ENCODE assay signal across 8 cellular contexts in the genomic region with DNA sequence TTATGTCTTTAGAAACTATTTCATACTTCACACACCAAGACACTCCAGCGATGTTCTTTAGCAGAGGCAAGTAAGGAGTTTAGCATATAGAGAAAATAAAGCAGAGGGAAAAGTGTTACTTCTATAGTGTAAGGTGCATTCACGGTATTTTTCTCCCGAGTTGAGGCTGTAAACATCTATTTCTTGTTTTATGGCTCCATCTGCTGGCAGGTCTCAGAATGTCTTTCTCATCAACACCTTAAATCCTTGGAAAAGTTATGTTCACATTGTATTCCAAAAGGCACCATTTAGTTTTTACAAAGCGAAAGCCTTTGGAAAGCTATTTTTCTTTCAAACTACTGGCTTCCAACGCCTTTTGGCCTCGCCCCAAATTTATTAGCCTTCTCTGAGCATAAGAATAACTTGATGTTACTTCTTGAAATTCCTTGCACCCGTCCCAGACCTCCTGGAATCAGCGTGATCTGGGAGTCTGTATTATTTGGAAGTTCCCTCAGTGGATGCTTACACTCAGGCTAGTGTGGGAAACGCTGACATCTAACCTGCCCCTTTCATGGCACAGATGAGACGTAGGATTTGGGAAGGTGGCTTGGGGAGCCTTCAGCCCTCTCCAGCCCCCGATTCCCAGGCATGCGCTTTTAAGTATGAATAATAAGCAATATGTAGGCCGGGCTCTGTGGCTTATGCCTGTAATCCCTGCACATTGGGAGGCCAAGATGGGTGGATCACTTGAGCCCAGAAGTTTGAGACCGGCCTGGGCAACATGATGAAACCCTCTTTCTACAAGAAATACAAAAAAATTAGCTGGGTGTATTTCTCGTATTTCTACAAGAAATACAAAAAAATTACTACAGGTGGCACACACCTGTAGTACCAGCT. TPM values are rescaled to one million over a fixed set of nuclear protein-coding genes. Genes with fewer than 3 reads are reported as not detected.
DNase-seq lines count a peak whose midpoint lies in the region; ATAC-seq and TF ChIP-seq lines count a peak whose summit lies in the region.

No MANE protein-coding gene starts in this region.

- H3K4me1 Mint-ChIP-seq in activated CD8-positive, alpha-beta T cell treated with anti-CD3 and anti-CD28 coated beads for 36 hours (ENCODE audit: low read depth), result peaks cover 3% of the 10 kb centered on the region

- H3K27me3 Mint-ChIP-seq in activated CD8-positive, alpha-beta T cell treated with anti-CD3 and anti-CD28 coated beads for 36 hours, result peaks cover 28% of the 10 kb centered on the region

- H3K36me3 ChIP-seq in BJ (ENCODE audit: control insufficient read depth, insufficient read depth, low read length), result no peaks in the 10 kb centered on the region

- POLR2A ChIA-PET in BJ (lab: Charles Lee), result no interaction called here
- POLR2A ChIA-PET in activated CD8-positive, alpha-beta T cell treated with anti-CD3 and anti-CD28 coated beads for 36 hours (lab: Charles Lee), result no interaction called here

- DNase-seq in BJ (ENCODE audit: low read depth) (no peak), NCI-H2081 treated with DMSO at 0.1 percent for 48 hours (lab: John Stamatoyannopoulos, UW) (peak; percentile 8), iPS DF 4.7 (ENCODE audit: extremely low read depth, low spot score) (peak; percentile 49), superior temporal gyrus (ENCODE audit: extremely low spot score) (peak; percentile 96)
- DNase-seq in activated CD8-positive, alpha-beta T cell treated with anti-CD3 and anti-CD28 coated beads for 36 hours, result peak; percentile 47

- no peaks in the 10 kb centered on the region for H3K9me3 Mint-ChIP-seq in activated CD8-positive, alpha-beta T cell treated with anti-CD3 and anti-CD28 coated beads for 36 hours

- peak; percentile 46 for TF ChIP-seq CTCF in BJ (IDR thresholded peaks at IDR 0.05; ENCODE audit: insufficient read depth, low read depth, low read length)
- peak; percentile 51 for TF ChIP-seq CTCF in GM12872 (IDR thresholded peaks at IDR 0.05; ENCODE audit: insufficient read depth, low read depth, low read length)
- peak; percentile 77 for TF ChIP-seq CTCF in activated CD8-positive, alpha-beta T cell treated with anti-CD3 and anti-CD28 coated beads for 36 hours (IDR thresholded peaks at IDR 0.05)

- no peaks in the 10 kb centered on the region for H3K27me3 ChIP-seq in BJ (ENCODE audit: control insufficient read depth, insufficient read depth, low read length)

- intact Hi-C loops in activated CD8-positive, alpha-beta T cell treated with anti-CD3 and anti-CD28 coated beads for 36 hours (cut with micrococcal nuclease), result loop anchor here (2.0 kb wide), 1 partner anchor 287 kb away; no protein-coding TSS in a partner anchor

- H3K36me3 Mint-ChIP-seq in activated CD8-positive, alpha-beta T cell treated with anti-CD3 and anti-CD28 coated beads for 36 hours (ENCODE audit: low read depth), result no peaks in the 10 kb centered on the region

- H3K4me3 ChIP-seq in BJ (ENCODE audit: low read depth, low read length), result no peak overlapping the region

- no peak overlapping the region for H3K4me3 Mint-ChIP-seq in activated CD8-positive, alpha-beta T cell treated with anti-CD3 and anti-CD28 coated beads for 36 hours

- CTCF ChIA-PET in BJ (lab: Yijun Ruan, JAX), result no interaction called here
- CTCF ChIA-PET in activated CD8-positive, alpha-beta T cell treated with anti-CD3 and anti-CD28 coated beads for 36 hours (lab: Charles Lee), result interaction anchor here (0.7 to 2.5 kb wide), 11 partner anchors 16 to 412 kb away, joined by 3 to 21 read pairs (median 3); no protein-coding TSS in a partner anchor

- H3K27ac Mint-ChIP-seq in activated CD8-positive, alpha-beta T cell treated with anti-CD3 and anti-CD28 coated beads for 36 hours, result no peak overlapping the region

- no peak for ATAC-seq in activated CD8-positive, alpha-beta T cell treated with anti-CD3 and anti-CD28 coated beads for 36 hours
- ATAC-seq in HG03159 (IDR thresholded peaks at IDR 0.05; ENCODE audit: unreplicated experiment) (no peak), HG03039 (IDR thresholded peaks at IDR 0.05; ENCODE audit: unreplicated experiment) (no peak)

RNA-seq across cellular contexts. Expression of gene PIWIL1, which starts 1.9 kb away (rescaled TPM):
- polyA plus RNA-seq in BJ (2011; rRNA removed), result not detected in 2 replicates
- polyA minus RNA-seq in BJ (2011; rRNA and poly(A)+ RNA removed), result not detected in 2 replicates
- not detected for total RNA-seq in activated CD8-positive, alpha-beta T cell treated with anti-CD3 and anti-CD28 coated beads for 36 hours
